In genomic region chr15:52021128-52021671, GRCh38 we compare ENCODE assay signal across 1 cellular context.
TF ChIP-seq lines count a peak whose summit lies in the region.

No MANE protein-coding gene starts in this region.

TF ChIP-seq in H1, 55 proteins besides CTCF, POLR2A, EP300 and RAD21:
- TF ChIP-seq YY1 (IDR thresholded peaks at IDR 0.05; ENCODE audit: low read depth, low read length) (no peak), BACH1 (IDR thresholded peaks at IDR 0.05; ENCODE audit: low read length) (peak; percentile 98), CHD7 (IDR thresholded peaks at IDR 0.05; ENCODE audit: insufficient replicate concordance, low read length) (no peak), MAFK (IDR thresholded peaks at IDR 0.05; ENCODE audit: low read depth, low read length) (peak; percentile 90), JUND (IDR thresholded peaks at IDR 0.05; ENCODE audit: low read length) (peak; percentile 81), CEBPB (IDR thresholded peaks at IDR 0.05; ENCODE audit: low read depth, low read length) (peak; percentile 61; the same call in 1 of the 2 replicates)
